In genomic region chr2:97995026-97995733, GRCh38 we compare ENCODE assay signal across 7 cellular contexts. TPM values are rescaled to one million over a fixed set of nuclear protein-coding genes. Genes with fewer than 3 reads are reported as not detected.
DNase-seq lines count a peak whose midpoint lies in the region; ATAC-seq lines count a peak whose summit lies in the region.

No MANE protein-coding gene starts in this region.

- H3K36me3 Mint-ChIP-seq in activated CD4-positive, alpha-beta T cell treated with anti-CD3 and anti-CD28 coated beads for 36 hours (ENCODE audit: low read depth): no peaks in the 10 kb centered on the region
- no peaks in the 10 kb centered on the region for H3K36me3 Mint-ChIP-seq in dendritic cell treated with granulocyte-macrophage colony-stimulating factor and Interleukin-4, amounts not matched to agents 40 ng/mL and 50 ng/mL, for 4 days (ENCODE audit: low read depth)
- peaks cover 6% of the 10 kb centered on the region for H3K36me3 Mint-ChIP-seq in memory B cell

- intact Hi-C loops in activated CD4-positive, alpha-beta T cell treated with anti-CD3 and anti-CD28 coated beads for 36 hours (cut with DNase I, micrococcal nuclease): loop anchor here (2.0 to 10.0 kb wide), 8 partner anchors 92 to 1342 kb away; partner anchors contain the start of genes EIF5B (in 2 of the 2), TXNDC9 (in 2 of the 2), COA5 (in 1 of the 2) and LIPT1 (in 1 of the 2)
- intact Hi-C loops in dendritic cell treated with granulocyte-macrophage colony-stimulating factor and Interleukin-4, amounts not matched to agents 40 ng/mL and 50 ng/mL, for 4 days (cut with micrococcal nuclease): no loop called here

- peaks cover 41% of the 10 kb centered on the region for H3K4me1 Mint-ChIP-seq in activated CD4-positive, alpha-beta T cell treated with anti-CD3 and anti-CD28 coated beads for 36 hours
- peaks cover 36% of the 10 kb centered on the region for H3K4me1 Mint-ChIP-seq in dendritic cell treated with granulocyte-macrophage colony-stimulating factor and Interleukin-4, amounts not matched to agents 40 ng/mL and 50 ng/mL, for 4 days (ENCODE audit: low read depth)
- peaks cover 31% of the 10 kb centered on the region for H3K4me1 Mint-ChIP-seq in memory B cell

- ATAC-seq in GM18502 (IDR thresholded peaks at IDR 0.05; ENCODE audit: poor library complexity, unreplicated experiment) (peak; percentile 35), HG02610 (IDR thresholded peaks at IDR 0.05; ENCODE audit: unreplicated experiment) (peak; percentile 27), memory B cell (ENCODE audit: low read depth) (peak; percentile 57)
- peak; percentile 28 for ATAC-seq in activated CD4-positive, alpha-beta T cell treated with anti-CD3 and anti-CD28 coated beads for 36 hours

- CTCF ChIA-PET in activated CD4-positive, alpha-beta T cell treated with anti-CD3 and anti-CD28 coated beads for 36 hours (lab: Charles Lee): interaction anchor here (0.7 to 1.2 kb wide), 2 partner anchors 13 to 274 kb away, joined by 3 to 4 read pairs; no protein-coding TSS in a partner anchor

- POLR2A ChIA-PET in activated CD4-positive, alpha-beta T cell treated with anti-CD3 and anti-CD28 coated beads for 36 hours (lab: Charles Lee): interaction anchor here (0.8 to 1.0 kb wide), 3 partner anchors 11 to 104 kb away, joined by 3 to 4 read pairs (median 3); no protein-coding TSS in a partner anchor

- H3K9me3 Mint-ChIP-seq in activated CD4-positive, alpha-beta T cell treated with anti-CD3 and anti-CD28 coated beads for 36 hours (ENCODE audit: low read depth): no peaks in the 10 kb centered on the region
- H3K9me3 Mint-ChIP-seq in dendritic cell treated with granulocyte-macrophage colony-stimulating factor and Interleukin-4, amounts not matched to agents 40 ng/mL and 50 ng/mL, for 4 days: no peaks in the 10 kb centered on the region
- H3K9me3 Mint-ChIP-seq in memory B cell: peaks cover 2% of the 10 kb centered on the region

- peak overlapping the region; percentile 85 for H3K4me3 Mint-ChIP-seq in activated CD4-positive, alpha-beta T cell treated with anti-CD3 and anti-CD28 coated beads for 36 hours
- peak overlapping the region; percentile 89 for H3K4me3 Mint-ChIP-seq in dendritic cell treated with granulocyte-macrophage colony-stimulating factor and Interleukin-4, amounts not matched to agents 40 ng/mL and 50 ng/mL, for 4 days
- H3K4me3 Mint-ChIP-seq in memory B cell: peak overlapping the region; percentile 96

- DNase-seq in NCI-H1092 (lab: John Stamatoyannopoulos, UW): peak; percentile 18
- peak; percentile 68 for DNase-seq in activated CD4-positive, alpha-beta T cell treated with anti-CD3 and anti-CD28 coated beads for 36 hours
- peak; percentile 68 to 75 for DNase-seq in memory B cell (ENCODE audit: low spot score in 2 of 2)
- peak; percentile 42 to 45 for DNase-seq in stimulated activated CD8-positive, alpha-beta memory T cell treated with anti-CD3 and anti-CD28 coated beads, Interleukin-15, amount 100 ng/mL, for 48 hours (ENCODE audit: low read depth in 2 of 2)

- H3K27me3 Mint-ChIP-seq in activated CD4-positive, alpha-beta T cell treated with anti-CD3 and anti-CD28 coated beads for 36 hours: no peaks in the 10 kb centered on the region
- H3K27me3 Mint-ChIP-seq in dendritic cell treated with granulocyte-macrophage colony-stimulating factor and Interleukin-4, amounts not matched to agents 40 ng/mL and 50 ng/mL, for 4 days: peaks cover 17% of the 10 kb centered on the region
- no peaks in the 10 kb centered on the region for H3K27me3 Mint-ChIP-seq in memory B cell

- peak overlapping the region; percentile 97 for H3K27ac Mint-ChIP-seq in activated CD4-positive, alpha-beta T cell treated with anti-CD3 and anti-CD28 coated beads for 36 hours
- peak overlapping the region; percentile 91 for H3K27ac Mint-ChIP-seq in dendritic cell treated with granulocyte-macrophage colony-stimulating factor and Interleukin-4, amounts not matched to agents 40 ng/mL and 50 ng/mL, for 4 days
- H3K27ac Mint-ChIP-seq in memory B cell: peak overlapping the region; percentile 98

RNA-seq across cellular contexts. Expression of gene TMEM131, which starts 0.6 kb away (rescaled TPM):
- total RNA-seq in activated CD4-positive, alpha-beta T cell treated with anti-CD3 and anti-CD28 coated beads for 36 hours: 10 to 100 TPM; 25.8 to 32.5 TPM

Comparison
In these comparisons a context has a peak if more than half of its experiments do, and no peak if none do; other contexts are left out.
1. Peak in every context shown above with its lines: DNase-seq and ATAC-seq.
2. DNase-seq: peak in every context shown above with its lines; median percentile 72 in memory B cell; 68 in activated CD4-positive, alpha-beta T cell treated with anti-CD3 and anti-CD28 coated beads for 36 hours; 44 in stimulated activated CD8-positive, alpha-beta memory T cell treated with anti-CD3 and anti-CD28 coated beads, Interleukin-15, amount 100 ng/mL, for 48 hours; 18 in NCI-H1092.